In genomic region chr19:47421844-47422395, GRCh38 we compare ENCODE assay signal across 16 cellular contexts. TPM values are rescaled to one million over a fixed set of nuclear protein-coding genes. Genes with fewer than 3 reads are reported as not detected.
A peak's percentile ranks its signal among the peaks of the same experiment; 100 is the strongest.
DNase-seq lines count a peak whose midpoint lies in the region; ATAC-seq and TF ChIP-seq lines count a peak whose summit lies in the region.
"Had no signal": no experiment of that assay in that cellular context is flagged by ENCODE, and none has a peak within 500 bp of the region (broad histone marks: within the 10 kb centered on the region; RNA-seq: fewer than 3 reads in every experiment).

No MANE protein-coding gene starts in this region.

- TF ChIP-seq CTCF in AG09309 (IDR thresholded peaks at IDR 0.05; ENCODE audit: control insufficient read depth, insufficient read depth, low read depth, low read length, missing control alignments) (no peak), H9 (conservative IDR thresholded peaks at IDR 0.05) (no peak)

- H4K20me1 ChIP-seq in H9 (ENCODE audit: control insufficient read depth, insufficient read depth, insufficient read length), result no peaks in the 10 kb centered on the region
- peaks cover 4% of the 10 kb centered on the region; the same call in 1 of the 2 replicates for H4K20me1 ChIP-seq in Karpas-422 (ENCODE audit: insufficient read depth, low read depth, low read length)

- DNase-seq in AG09309 (ENCODE audit: low read depth) (no peak), H9 (peak; percentile 76), SK-N-DZ (ENCODE audit: low spot score) (peak; percentile 84), memory B cell (ENCODE audit: low spot score in 2 of 2) (no peak), Karpas-422 (no peak)
- DNase-seq: activated CD4-positive, CD25-positive, alpha-beta regulatory T cell treated with anti-CD3 and anti-CD28 coated beads, Interleukin-2, amount 50 U/mL, for 72 hours; activated effector memory CD4-positive, alpha-beta T cell treated with anti-CD3 and anti-CD28 coated beads, Interleukin-2, amount 50 U/mL, for 16 hours; KBM-7; NCI-H524 treated with DMSO at 0.1 percent for 48 hours; stimulated activated CD4-positive, alpha-beta T cell treated with anti-CD3 and anti-CD28 coated beads, Interleukin-1b, Interleukin-23, amount 100 ng/mL, for 48 hours had no signal

- no peak overlapping the region for H4K8ac ChIP-seq in H9 (replicated peaks; ENCODE audit: insufficient read length, low read depth, low read length)

- H3K27ac Mint-ChIP-seq in H9 (no peak overlapping the region), memory B cell (no peak overlapping the region)
- H3K27ac Mint-ChIP-seq: CD14-positive monocyte; stimulated activated memory B cell treated with anti-CD40 and anti-IgM and Interleukin-4, amounts not matched to agents 10 μg/mL and 1 μg/mL and 100 μg/mL, for 72 hours had no signal

- peaks cover 0 to 1% (median under 1%) of the 10 kb centered on the region in 3 experiments; a peak in 4 of 7 replicates for H3K36me3 Mint-ChIP-seq in H9 (ENCODE audit: insufficient read depth in 1 of 3, low read depth in 3 of 3)
- peaks cover 9% of the 10 kb centered on the region for H3K36me3 Mint-ChIP-seq in memory B cell

- H3K56ac ChIP-seq in H9 (ENCODE audit: insufficient read length, low read depth, low read length), result no peak overlapping the region

- H3K27me3 Mint-ChIP-seq in H9 (ENCODE audit: low read depth), result peaks cover 82% of the 10 kb centered on the region
- peaks cover 58% of the 10 kb centered on the region for H3K27me3 Mint-ChIP-seq in memory B cell

- peaks cover 26% of the 10 kb centered on the region for H3K23me2 ChIP-seq in H9 (ENCODE audit: insufficient read length, low read depth, low read length, poor library complexity, severe bottlenecking)

- peaks cover 5% of the 10 kb centered on the region; the same call in 1 of the 2 replicates for H3K4me1 ChIP-seq in H9 (ENCODE audit: insufficient read depth, low read length)
- no peaks in the 10 kb centered on the region for H3K4me1 ChIP-seq in Karpas-422 (ENCODE audit: low read length)

- H3K9me3 ChIP-seq in H9 (ENCODE audit: control insufficient read depth, low read depth, low read length) (no peaks in the 10 kb centered on the region), Karpas-422 (ENCODE audit: low read length) (no peaks in the 10 kb centered on the region)

- H2BK12ac ChIP-seq in H9 (ENCODE audit: insufficient read length, low read depth, low read length), result no peak overlapping the region

- H3K9me2 ChIP-seq in Karpas-422 (replicated peaks; ENCODE audit: insufficient read depth, low read length), result no peaks in the 10 kb centered on the region

- no peak overlapping the region for H3K23ac ChIP-seq in H9 (ENCODE audit: insufficient read length, low read depth, low read length)

- no peak overlapping the region for H2BK120ac ChIP-seq in H9 (ENCODE audit: low read depth, low read length, poor library complexity, severe bottlenecking)

- H4K5ac ChIP-seq in H9 (ENCODE audit: insufficient read length, low read depth, low read length), result no peak overlapping the region

- no peaks in the 10 kb centered on the region for H3K79me1 ChIP-seq in H9 (ENCODE audit: insufficient read depth, low read depth, low read length, poor library complexity, severe bottlenecking)

- no CpG with 5 or more reads among the region's 31 CpGs for WGBS in H9 (ENCODE audit: extremely low coverage, insufficient read length, low lambda C conversion rate)

- H2AK5ac ChIP-seq in H9 (ENCODE audit: insufficient read length, low read length), result no peak overlapping the region

- peaks cover 34% of the 10 kb centered on the region; the same call in 1 of the 2 replicates for H3K27me3 ChIP-seq in H9 (ENCODE audit: insufficient read depth, low read length)
- no peaks in the 10 kb centered on the region for H3K27me3 ChIP-seq in Karpas-422 (ENCODE audit: low read length)

- H3K4me1 Mint-ChIP-seq in H9, result peaks cover 48 to 60% of the 10 kb centered on the region in 2 experiments
- peaks cover 39% of the 10 kb centered on the region for H3K4me1 Mint-ChIP-seq in memory B cell

- H3K27ac ChIP-seq in H9 (ENCODE audit: insufficient read length, low read depth, low read length), result no peak overlapping the region
- no peak overlapping the region for H3K27ac ChIP-seq in Karpas-422 (ENCODE audit: low read length)

- H3K9me3 Mint-ChIP-seq in H9, result no peaks in the 10 kb centered on the region
- H3K9me3 Mint-ChIP-seq in memory B cell, result peaks cover 5% of the 10 kb centered on the region
- H3K9me3 Mint-ChIP-seq: stimulated activated memory B cell treated with anti-CD40 and anti-IgM and Interleukin-4, amounts not matched to agents 10 μg/mL and 1 μg/mL and 100 μg/mL, for 72 hours had no signal

- H3K18ac ChIP-seq in H9 (ENCODE audit: insufficient read length, low read depth, low read length), result no peak overlapping the region

- no peak overlapping the region for H3K4ac ChIP-seq in H9 (ENCODE audit: low read depth, low read length)

- H3K36me3 ChIP-seq in Karpas-422 (ENCODE audit: insufficient read depth, low read length), result no peaks in the 10 kb centered on the region

- ATAC-seq in memory B cell (ENCODE audit: low read depth) (no peak), HG02884 (IDR thresholded peaks at IDR 0.05; ENCODE audit: unreplicated experiment) (no peak), HG02763 (IDR thresholded peaks at IDR 0.05; ENCODE audit: unreplicated experiment) (no peak), HG03442 (IDR thresholded peaks at IDR 0.05; ENCODE audit: unreplicated experiment) (no peak)
- ATAC-seq: stimulated activated memory B cell treated with anti-CD40 and anti-IgM and Interleukin-4, amounts not matched to agents 10 μg/mL and 1 μg/mL and 100 μg/mL, for 72 hours had no signal

- no peak overlapping the region for H2BK20ac ChIP-seq in H9 (ENCODE audit: low read depth, low read length, poor library complexity, severe bottlenecking)

- H2AFZ ChIP-seq in H9 (ENCODE audit: low read length), result no peak overlapping the region
- no peak overlapping the region for H2AFZ ChIP-seq in Karpas-422 (ENCODE audit: low read length)

- no peak overlapping the region for H2BK15ac ChIP-seq in H9 (ENCODE audit: low read depth, low read length)

- H3T11ph ChIP-seq in H9 (ENCODE audit: low read length), result no peak overlapping the region

- no peak overlapping the region for H4K91ac ChIP-seq in H9 (ENCODE audit: insufficient read length, low read depth, low read length)

- H3K4me3 Mint-ChIP-seq in H9, result peak overlapping the region; percentile 41 to 84
- H3K4me3 Mint-ChIP-seq in memory B cell, result peak overlapping the region; percentile 30
- H3K4me3 Mint-ChIP-seq: stimulated activated memory B cell treated with anti-CD40 and anti-IgM and Interleukin-4, amounts not matched to agents 10 μg/mL and 1 μg/mL and 100 μg/mL, for 72 hours had no signal

- no peaks in the 10 kb centered on the region for H3K79me2 ChIP-seq in H9 (ENCODE audit: insufficient read depth, low read length)
- no peaks in the 10 kb centered on the region for H3K79me2 ChIP-seq in Karpas-422 (ENCODE audit: low read length)

- H3K4me3 ChIP-seq in AG09309 (ENCODE audit: control insufficient read depth, low read depth, low read length) (0 out of 2 replicates have a peak overlapping the region, but pooled peaks have one; percentile 2), Karpas-422 (ENCODE audit: low read length) (no peak overlapping the region)

- H2BK5ac ChIP-seq in H9 (ENCODE audit: insufficient read length, low read length), result no peak overlapping the region

- H3K4me2 ChIP-seq in H9 (ENCODE audit: insufficient read depth, insufficient read length, low read length) (peak overlapping the region; percentile 59), Karpas-422 (ENCODE audit: low read depth, low read length, poor library complexity, severe bottlenecking) (no peak overlapping the region)

- no peak overlapping the region for H3K14ac ChIP-seq in H9 (ENCODE audit: insufficient read depth, low read length)

- no peak overlapping the region for H3K9ac ChIP-seq in H9 (ENCODE audit: extremely low read depth, insufficient read length, low read length)
- H3K9ac ChIP-seq in Karpas-422 (ENCODE audit: low read length), result no peak overlapping the region

RNA-seq across cellular contexts. Expression of gene MEIS3, which starts 2.6 kb away (rescaled TPM):
- 43.8 and 44.0 TPM in 2 replicates for total RNA-seq in H9 (2021)
- polyA plus RNA-seq in SK-N-DZ (2014; cell fraction: cytosol; rRNA removed), result 61.0 and 64.2 TPM in 2 replicates
- polyA plus RNA-seq in SK-N-DZ (2014; cell fraction: nucleus; rRNA removed), result 48.3 and 60.9 TPM in 2 replicates
- 3.3 and 11.2 TPM in 2 replicates for total RNA-seq in Karpas-422 (2014; rRNA removed; shearing (Covaris generic); ENCODE audit: low replicate concordance)
- polyA plus RNA-seq: CD14-positive monocyte had no signal

RNA-seq across cellular contexts. Expression of gene SLC8A2, which starts 49.8 kb away (rescaled TPM):
- total RNA-seq in H9 (2021), result 10.7 and 11.3 TPM in 2 replicates
- polyA plus RNA-seq in SK-N-DZ (2014; cell fraction: cytosol; rRNA removed), result 0.07 and 0.32 TPM in 2 replicates
- polyA plus RNA-seq in SK-N-DZ (2014; cell fraction: nucleus; rRNA removed), result 0.66 TPM in 1 of 2 replicates, not detected in the other
- 0.22 TPM in 1 of 2 replicates, not detected in the other for total RNA-seq in Karpas-422 (2014; rRNA removed; shearing (Covaris generic); ENCODE audit: low replicate concordance)
- total RNA-seq: kidney epithelial cell had no signal
- polyA plus RNA-seq: CD14-positive monocyte had no signal

Comparison
In these comparisons a context has a peak if more than half of its experiments do, and no peak if none do; other contexts are left out.
1. DNase-seq: peak in H9 (single experiment) and SK-N-DZ (single experiment); none in AG09309 (single experiment), memory B cell (0 of 2) and Karpas-422 (single experiment).